In the genomic region with DNA sequence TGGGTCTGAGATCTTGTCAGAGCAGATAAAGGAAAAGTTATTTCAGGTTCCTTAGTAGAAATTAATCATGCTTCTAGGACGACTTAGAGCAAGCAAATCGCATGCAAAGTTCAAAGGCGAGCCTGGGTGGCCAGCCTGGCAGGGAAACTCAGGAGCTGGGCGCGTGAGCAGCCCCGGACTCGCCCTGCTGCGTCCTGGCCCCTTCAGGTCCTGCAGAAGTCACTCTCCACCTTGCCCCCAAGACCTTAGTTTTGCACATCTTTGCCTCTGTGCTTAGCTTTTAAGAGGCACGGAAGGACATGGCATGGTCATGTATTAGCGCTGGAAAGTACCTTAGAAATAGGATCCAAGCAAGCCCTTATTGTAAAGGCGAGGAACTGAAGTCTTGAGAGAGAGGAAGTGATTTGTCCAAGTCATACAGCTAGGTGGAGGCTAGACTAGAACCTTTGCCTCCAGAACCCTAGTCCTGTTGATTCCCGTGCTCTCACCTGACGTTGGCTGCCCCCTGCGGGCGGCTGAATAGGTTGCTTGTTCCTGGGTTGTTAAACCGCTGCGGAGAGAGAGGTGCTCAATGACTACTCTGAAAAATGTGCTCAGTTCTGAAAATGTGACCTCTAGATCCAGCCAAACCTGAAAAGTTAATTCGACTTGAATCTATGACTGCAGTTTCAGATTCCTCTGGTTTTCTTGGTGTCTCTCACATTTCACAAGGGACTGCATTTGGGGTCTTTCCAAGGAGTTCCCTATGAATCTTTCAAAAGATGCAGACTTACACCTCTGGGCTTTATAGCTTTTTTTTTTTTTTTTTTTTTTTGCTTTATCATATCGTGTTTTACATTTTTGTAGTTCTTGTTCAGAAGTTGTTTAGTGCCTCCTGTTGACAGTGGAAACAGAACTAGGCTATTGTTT, we compare ENCODE assay signal across 9 cellular contexts. TPM values are rescaled to one million over a fixed set of nuclear protein-coding genes. Genes with fewer than 3 reads are reported as not detected.
DNase-seq lines count a peak whose midpoint lies in the region; ATAC-seq and TF ChIP-seq lines count a peak whose summit lies in the region.
"Had no signal": no experiment of that assay in that cellular context is flagged by ENCODE, and none has a peak within 500 bp of the region (broad histone marks: within the 10 kb centered on the region; RNA-seq: fewer than 3 reads in every experiment).

No MANE protein-coding gene starts in this region.

- TF ChIP-seq POLR2A in transverse colon (IDR thresholded peaks at IDR 0.05): no peak

- no peaks in the 10 kb centered on the region for H3K9me2 ChIP-seq in neural cell (ENCODE audit: insufficient read depth, low read length)

- H3K36me3 ChIP-seq in neural cell (ENCODE audit: insufficient read depth, low read length) (no peaks in the 10 kb centered on the region), transverse colon (no peaks in the 10 kb centered on the region)
- H3K36me3 ChIP-seq: SJSA1 had no signal

- ATAC-seq in GM18867 (IDR thresholded peaks at IDR 0.05; ENCODE audit: unreplicated experiment) (peak; percentile 42), HG03175 (IDR thresholded peaks at IDR 0.05; ENCODE audit: unreplicated experiment) (peak; percentile 34)

- no peak overlapping the region for H2AFZ ChIP-seq in neural cell (ENCODE audit: low read depth, low read length)

- H3K4me3 ChIP-seq in epithelial cell of proximal tubule (ENCODE audit: low read depth, low read length) (peak overlapping the region; percentile 51), neural cell (ENCODE audit: low read length) (peak overlapping the region; percentile 86), transverse colon (peak overlapping the region; percentile 1 to 82 (median 52))
- H3K4me3 ChIP-seq: SJSA1 had no signal

- H3K9ac ChIP-seq in neural cell (ENCODE audit: low read length): no peak overlapping the region

- H3K9me3 ChIP-seq in neural cell (ENCODE audit: low read length) (no peaks in the 10 kb centered on the region), transverse colon (no peaks in the 10 kb centered on the region)

- DNase-seq in AML-193 (lab: John Stamatoyannopoulos, UW) (peak; percentile 94 to 95), NCI-H774 (lab: John Stamatoyannopoulos, UW) (peak; percentile 66), epithelial cell of proximal tubule (ENCODE audit: low read depth) (no peak), transverse colon (peak; percentile 84)
- DNase-seq in activated CD8-positive, alpha-beta memory T cell treated with anti-CD3 and anti-CD28 coated beads for 4 hours (ENCODE audit: low read depth in 2 of 2): peak; percentile 53 to 59

- TF ChIP-seq CTCF in epithelial cell of proximal tubule (conservative IDR thresholded peaks at IDR 0.05; ENCODE audit: low read depth, low read length) (peak; percentile 77), neural cell (IDR thresholded peaks at IDR 0.05; ENCODE audit: poor library complexity, severe bottlenecking) (peak; percentile 54), transverse colon (IDR thresholded peaks at IDR 0.05) (peak; percentile 41 to 67 (median 51))

- no peak overlapping the region for H3K4me2 ChIP-seq in neural cell (ENCODE audit: low read length)

- in situ Hi-C loops in transverse colon (cut with MboI; ENCODE audit: low pct_ligation_motif_present in 1 of 4, low pct_unique_long_range_greater_than_20kb in 1 of 4, low sequenced_read_pairs in 3 of 4): no loop called here

- H3K27me3 ChIP-seq in neural cell (ENCODE audit: insufficient read depth, low read depth, low read length): peaks cover 39% of the 10 kb centered on the region
- H3K27me3 ChIP-seq in transverse colon: peaks cover 56% of the 10 kb centered on the region

- TF ChIP-seq EP300 in neural cell (conservative IDR thresholded peaks at IDR 0.05; ENCODE audit: poor library complexity, severe bottlenecking) (no peak), transverse colon (IDR thresholded peaks at IDR 0.05; ENCODE audit: low read depth) (no peak)

- no peaks in the 10 kb centered on the region for H3K79me2 ChIP-seq in neural cell (replicated peaks; ENCODE audit: insufficient read depth, low read length)

- peaks cover 7% of the 10 kb centered on the region for H3F3A ChIP-seq in neural cell (ENCODE audit: insufficient read depth, low read length, poor library complexity, severe bottlenecking)

- TF ChIP-seq RAD21 in neural cell (conservative IDR thresholded peaks at IDR 0.05): peak; percentile 36

- intact Hi-C loops in transverse colon (cut with DNase I; ENCODE audit: low total_unique reads): no loop called here

- 7 to 8% methylated on average over 5 to 19 of the region's 19 CpGs for WGBS in transverse colon (ENCODE audit: low coverage in 1 of 2), 2 donors

- H3K4me1 ChIP-seq in transverse colon: peaks cover 0 to 37% (median 16%) of the 10 kb centered on the region in 4 donors

- H3K27ac ChIP-seq in neural cell (ENCODE audit: low read length): no peak overlapping the region
- peak overlapping the region; percentile 76 to 90 (median 80) for H3K27ac ChIP-seq in transverse colon
- H3K27ac ChIP-seq: SJSA1 had no signal

- no peaks in the 10 kb centered on the region for H4K20me1 ChIP-seq in neural cell (ENCODE audit: insufficient read depth)

TF ChIP-seq in neural cell, 6 proteins besides CTCF, POLR2A, EP300 and RAD21:
- no peak for TF ChIP-seq POLR2AphosphoS5 (IDR thresholded peaks at IDR 0.05)
- TF ChIP-seq MXI1 (conservative IDR thresholded peaks at IDR 0.05; ENCODE audit: poor library complexity, severe bottlenecking): no peak
- peak; percentile 43 for TF ChIP-seq SMC3 (conservative IDR thresholded peaks at IDR 0.05; ENCODE audit: poor library complexity)

RNA-seq across cellular contexts. Expression of gene MYB, which starts 2.7 kb away (rescaled TPM):
- 1.4 and 2.7 TPM in 2 replicates for total RNA-seq in epithelial cell of proximal tubule
- polyA plus RNA-seq in neural cell: 2.9 and 4.0 TPM in 2 replicates
- polyA minus RNA-seq in neural cell: 3.4 and 4.1 TPM in 2 replicates
- 10 to 100 TPM; 20.9 to 64.1 (median 46.6) TPM for total RNA-seq in transverse colon
